8 cellular contexts compared by ENCODE assay signal in genomic region chr4:147292604-147293313, GRCh38.
DNase-seq lines count a peak whose midpoint lies in the region; ATAC-seq, FAIRE-seq and TF ChIP-seq lines count a peak whose summit lies in the region.
"Not testable (repeated sequence)": the region's sequence is repeated elsewhere in the genome, so short reads cannot be mapped to it uniquely, and the experiment has no call there.

No MANE protein-coding gene starts in this region.

- peak overlapping the region; percentile 40; the same call in 1 of the 2 replicates for H3K4me3 ChIP-seq in MM.1S (ENCODE audit: low read length)
- H3K4me3 ChIP-seq in Peyer's patch: peak overlapping the region in 2 of 4 donors; percentile 23 to 26
- not testable (repeated sequence) for H3K4me3 ChIP-seq in brain microvascular endothelial cell (ENCODE audit: low read depth, low read length); right lobe of liver
- peak overlapping the region in 1 of 4 donors; percentile 26 for H3K4me3 ChIP-seq in pancreas

- H3K27ac ChIP-seq in C4-2B: peak overlapping the region; percentile 32
- H3K27ac ChIP-seq in MM.1S (ENCODE audit: low read length); Peyer's patch; brain microvascular endothelial cell; right lobe of liver; pancreas: not testable (repeated sequence)

- TF ChIP-seq CTCF in C4-2B (conservative IDR thresholded peaks at IDR 0.05); MM.1S (IDR thresholded peaks at IDR 0.05; ENCODE audit: low read length); Peyer's patch (IDR thresholded peaks at IDR 0.05); brain microvascular endothelial cell (IDR thresholded peaks at IDR 0.05; ENCODE audit: low read depth, low read length, missing control alignments); right lobe of liver (IDR thresholded peaks at IDR 0.05); pancreas (IDR thresholded peaks at IDR 0.05): not testable (repeated sequence)

- peak overlapping the region; percentile 13; the same call in 1 of the 2 replicates for H3K9ac ChIP-seq in MM.1S (ENCODE audit: low read length)

- WGBS in right lobe of liver (ENCODE audit: insufficient coverage, low coverage, low lambda C conversion rate, missing lambda C conversion rate): 28% methylated on average over 3 of the region's 10 CpGs
- 46 to 53% methylated on average over 10 of the region's 10 CpGs for WGBS in pancreas, 2 donors

- not testable (repeated sequence) for H4K20me1 ChIP-seq in MM.1S (ENCODE audit: insufficient read depth, low read length)

- peak overlapping the region; percentile 55; the same call in 1 of the 2 replicates for H3K4me2 ChIP-seq in MM.1S (ENCODE audit: low read depth, low read length)

- peak; percentile 60 for DNase-seq in MM.1S
- DNase-seq in Peyer's patch: peak in 2 of 3 donors; percentile 54 to 71
- peak; percentile 18 for DNase-seq in brain microvascular endothelial cell
- DNase-seq in right lobe of liver: peak in 1 of 3 donors; percentile 33
- peak in 4 of 6 donors; percentile 6 to 40 (median 20) for DNase-seq in pancreas

- peak; percentile 76 for ATAC-seq in GM18868 (IDR thresholded peaks at IDR 0.05; ENCODE audit: unreplicated experiment)
- ATAC-seq in esophagus mucosa: peak; percentile 64
- ATAC-seq in right lobe of liver: peak in 3 of 4 donors; percentile 24 to 61 (median 28)
- ATAC-seq in pancreas: peak in 2 of 4 donors; percentile 69

- H3K4me1 ChIP-seq in MM.1S (ENCODE audit: low read length); Peyer's patch; pancreas: not testable (repeated sequence)
- peaks cover 0 to 12% (median 0%) of the 10 kb centered on the region in 4 donors for H3K4me1 ChIP-seq in right lobe of liver

- not testable (repeated sequence) for FAIRE-seq in pancreas (lab: Jason Lieb, UNC)

- peak overlapping the region; percentile 77 for H2AFZ ChIP-seq in MM.1S (ENCODE audit: low read length)

- intact Hi-C loops in right lobe of liver (cut with DNase I); pancreas (cut with DNase I): not testable (repeated sequence)

- not testable (repeated sequence) for H3K9me3 ChIP-seq in MM.1S (replicated peaks; ENCODE audit: insufficient read depth, low read length); Peyer's patch; right lobe of liver; pancreas

- not testable (repeated sequence) for H3F3A ChIP-seq in MM.1S (ENCODE audit: insufficient read depth, low read length)

- H3K9me2 ChIP-seq in MM.1S (replicated peaks; ENCODE audit: insufficient read depth, low read length): not testable (repeated sequence)

- H3K79me2 ChIP-seq in MM.1S (ENCODE audit: low read length): not testable (repeated sequence)

- H3K27me3 ChIP-seq in MM.1S (replicated peaks; ENCODE audit: insufficient read depth, low read length); Peyer's patch; brain microvascular endothelial cell (replicated peaks); right lobe of liver; pancreas: not testable (repeated sequence)

- in situ Hi-C loops in brain microvascular endothelial cell (cut with HindIII; ENCODE audit: low pct_ligation_motif_present, low sequenced_read_pairs): not testable (repeated sequence)

- TF ChIP-seq POLR2A in Peyer's patch (IDR thresholded peaks at IDR 0.05); right lobe of liver (IDR thresholded peaks at IDR 0.05): not testable (repeated sequence)

- H3K36me3 ChIP-seq in MM.1S (replicated peaks; ENCODE audit: insufficient read depth, low read length); Peyer's patch; brain microvascular endothelial cell (replicated peaks); right lobe of liver; pancreas: not testable (repeated sequence)
